15 cellular contexts compared by ENCODE assay signal in genomic region chr1:54465351-54465811, GRCh38. TPM values are rescaled to one million over a fixed set of nuclear protein-coding genes. Genes with fewer than 3 reads are reported as not detected.
DNase-seq lines count a peak whose midpoint lies in the region; ATAC-seq, FAIRE-seq and TF ChIP-seq lines count a peak whose summit lies in the region.
"Had no signal": no experiment of that assay in that cellular context is flagged by ENCODE, and none has a peak within 500 bp of the region (broad histone marks: within the 10 kb centered on the region; RNA-seq: fewer than 3 reads in every experiment).

No MANE protein-coding gene starts in this region.

- H2AFZ ChIP-seq in SK-N-SH (ENCODE audit: low read depth) (no peak overlapping the region), endothelial cell of umbilical vein (ENCODE audit: low read depth, low read length) (peak overlapping the region; percentile 22)

- H3K79me2 ChIP-seq in SK-N-SH (ENCODE audit: insufficient read depth) (no peaks in the 10 kb centered on the region), endothelial cell of umbilical vein (ENCODE audit: control insufficient read depth, insufficient read depth, low read length) (no peaks in the 10 kb centered on the region)

- TF ChIP-seq CTCF in SK-N-SH (IDR thresholded peaks at IDR 0.05) (no peak), endothelial cell of umbilical vein (IDR thresholded peaks at IDR 0.05; ENCODE audit: extremely low read depth in 1 of 2, insufficient read depth in 1 of 2, low read depth in 1 of 2, low read length in 2 of 2) (no peak)

- DNase-seq in SK-N-SH (peak; percentile 18), NCI-H82 treated with DMSO at 0.1 percent for 48 hours (lab: John Stamatoyannopoulos, UW; ENCODE audit: unreplicated experiment) (peak; percentile 33), endothelial cell of umbilical vein (ENCODE audit: low read depth, low spot score) (no peak), retina (peak; percentile 58), NCI-H526 treated with DMSO at 0.1 percent for 48 hours (lab: John Stamatoyannopoulos, UW) (no peak)
- DNase-seq: 8988T; activated T-cell treated with anti-CD3 and anti-CD28 coated beads for 4 hours; effector CD4-positive, alpha-beta T cell; gastrocnemius medialis; NCI-H2081 treated with DMSO at 0.1 percent for 48 hours had no signal

- TF ChIP-seq EP300 in SK-N-SH (IDR thresholded peaks at IDR 0.05; ENCODE audit: borderline replicate concordance in 1 of 2, low read depth in 1 of 2, low read length in 1 of 2), result no peak

- no peaks in the 10 kb centered on the region for H4K20me1 ChIP-seq in SK-N-SH (ENCODE audit: insufficient read depth)
- no peaks in the 10 kb centered on the region for H4K20me1 ChIP-seq in endothelial cell of umbilical vein (replicated peaks; ENCODE audit: control insufficient read depth, extremely low read depth, insufficient read depth, low read length)

- POLR2A ChIA-PET in SK-N-SH (lab: Yijun Ruan, JAX) (no interaction called here), endothelial cell of umbilical vein (lab: Charles Lee) (no interaction called here)

- H3K4me1 ChIP-seq in SK-N-SH (ENCODE audit: control insufficient read depth in 1 of 2, insufficient read depth in 2 of 2, low read depth in 1 of 2, low read length in 1 of 2), result peaks cover 0 to 11% of the 10 kb centered on the region in 2 experiments; a peak in 1 of 4 replicates
- H3K4me1 ChIP-seq in endothelial cell of umbilical vein (ENCODE audit: control insufficient read depth, extremely low read depth, insufficient read depth, low read length), result peaks cover 37% of the 10 kb centered on the region

- ATAC-seq in SK-N-SH treated with all-trans-retinoic acid at 6 μM for 48 hours, result no peak
- ATAC-seq in GM21619 (IDR thresholded peaks at IDR 0.05; ENCODE audit: unreplicated experiment), result no peak
- no peak for ATAC-seq in GM18858 (IDR thresholded peaks at IDR 0.05; ENCODE audit: unreplicated experiment)
- ATAC-seq: gastrocnemius medialis had no signal

- no TSS peak for BruUV-seq in endothelial cell of umbilical vein (replicated peaks; lab: Mats Ljungman, UMichigan)

- dilution Hi-C loops in endothelial cell of umbilical vein (cut with MboI; ENCODE audit: extremely low pct_ligation_motif_present, low sequenced_read_pairs), result no loop called here

- TF ChIP-seq RAD21 in SK-N-SH (IDR thresholded peaks at IDR 0.05; ENCODE audit: low read length), result no peak

- no peak for TF ChIP-seq POLR2A in endothelial cell of umbilical vein (IDR thresholded peaks at IDR 0.05; ENCODE audit: low read depth, low read length)

- no peak overlapping the region for H3K9ac ChIP-seq in SK-N-SH
- no peak overlapping the region for H3K9ac ChIP-seq in endothelial cell of umbilical vein (replicated peaks; ENCODE audit: extremely low read depth, insufficient read depth, low read length)

- CTCF ChIA-PET in SK-N-SH (lab: Yijun Ruan, JAX) (interaction anchor here (0.6 to 1.0 kb wide), 2 partner anchors 13 to 47 kb away, joined by 3 to 4 read pairs; no protein-coding TSS in a partner anchor), endothelial cell of umbilical vein (lab: Charles Lee) (interaction anchor here (1.2 to 1.9 kb wide), 5 partner anchors 9 to 52 kb away, joined by 3 to 5 read pairs (median 4); no protein-coding TSS in a partner anchor)

- H3K4me3 ChIP-seq in SK-N-SH (ENCODE audit: low read depth in 2 of 2, low read length in 1 of 2) (no peak overlapping the region), endothelial cell of umbilical vein (replicated peaks in 1 of 3; ENCODE audit: insufficient read depth in 1 of 3, low read depth in 1 of 3, low read length in 3 of 3) (no peak overlapping the region)
- H3K4me3 ChIP-seq: gastrocnemius medialis, skin epidermis had no signal

- H3K9me2 ChIP-seq in SK-N-SH, result no peaks in the 10 kb centered on the region

- FAIRE-seq in endothelial cell of umbilical vein (lab: Jason Lieb, UNC), result no peak

- no peaks in the 10 kb centered on the region for H3F3A ChIP-seq in SK-N-SH (replicated peaks; ENCODE audit: insufficient read depth)

- H3K36me3 ChIP-seq in SK-N-SH (replicated peaks in 1 of 2; ENCODE audit: control insufficient read depth in 1 of 2, insufficient read depth in 2 of 2, low read length in 1 of 2), result no peaks in the 10 kb centered on the region
- no peaks in the 10 kb centered on the region for H3K36me3 ChIP-seq in endothelial cell of umbilical vein (ENCODE audit: control insufficient read depth in 2 of 2, extremely low read depth in 1 of 2, insufficient read depth in 2 of 2, low read length in 2 of 2)
- H3K36me3 ChIP-seq: gastrocnemius medialis had no signal

- intact Hi-C loops in endothelial cell of umbilical vein (cut with micrococcal nuclease), result loop anchor here (2.0 kb wide), 1 partner anchor 53 kb away; no protein-coding TSS in a partner anchor

- H3K27ac ChIP-seq in SK-N-SH (ENCODE audit: low read depth in 2 of 2, low read length in 1 of 2) (no peak overlapping the region), endothelial cell of umbilical vein (ENCODE audit: insufficient read depth, low read depth, low read length) (peak overlapping the region; percentile 74)
- H3K27ac ChIP-seq: gastrocnemius medialis, skin epidermis, VCaP had no signal

- H3K9me1 ChIP-seq in endothelial cell of umbilical vein (replicated peaks; ENCODE audit: control insufficient read depth, extremely low read depth, insufficient read depth, low read length), result no peaks in the 10 kb centered on the region

- H3K9me3 ChIP-seq in SK-N-SH, result no peaks in the 10 kb centered on the region
- no peaks in the 10 kb centered on the region for H3K9me3 ChIP-seq in endothelial cell of umbilical vein (replicated peaks; ENCODE audit: control insufficient read depth, insufficient read depth, low read length)
- H3K9me3 ChIP-seq: gastrocnemius medialis had no signal

- WGBS in SK-N-SH (ENCODE audit: low lambda C conversion rate), result 62% methylated on average over 4 of the region's 5 CpGs

- H3K4me2 ChIP-seq in SK-N-SH, result no peak overlapping the region
- no peak overlapping the region for H3K4me2 ChIP-seq in endothelial cell of umbilical vein (ENCODE audit: insufficient read depth, low read length)

- no peaks in the 10 kb centered on the region for H3K27me3 ChIP-seq in SK-N-SH (ENCODE audit: insufficient read depth)
- no peaks in the 10 kb centered on the region for H3K27me3 ChIP-seq in endothelial cell of umbilical vein (ENCODE audit: control insufficient read depth in 2 of 2, insufficient read depth in 2 of 2, low read length in 2 of 2)
- H3K27me3 ChIP-seq: gastrocnemius medialis had no signal

TF ChIP-seq in SK-N-SH, 30 proteins besides CTCF, POLR2A, EP300 and RAD21 (continues in another document):
- no peak for TF ChIP-seq SIN3A (IDR thresholded peaks at IDR 0.05; ENCODE audit: borderline replicate concordance, low read depth, low read length)
- TF ChIP-seq POLR2AphosphoS5 (IDR thresholded peaks at IDR 0.05; ENCODE audit: low read depth, low read length), result no peak
- TF ChIP-seq MXI1 (IDR thresholded peaks at IDR 0.05; ENCODE audit: low read depth, low read length), result no peak
- TF ChIP-seq YY1 (IDR thresholded peaks at IDR 0.05; ENCODE audit: low read depth), result no peak
- no peak for TF ChIP-seq USF1 (IDR thresholded peaks at IDR 0.05; ENCODE audit: borderline replicate concordance, low read depth)

TF ChIP-seq in SK-N-SH treated with all-trans-retinoic acid at 6 μM for 48 hours, 23 proteins besides CTCF, POLR2A, EP300 and RAD21 (continues in another document):
- TF ChIP-seq ESRRG (CRISPR knock-in tag; IDR thresholded peaks at IDR 0.05) (no peak), TCF4 (CRISPR knock-in tag; IDR thresholded peaks at IDR 0.05; ENCODE audit: borderline replicate concordance) (no peak), CREB5 (CRISPR knock-in tag; IDR thresholded peaks at IDR 0.05; ENCODE audit: low read depth) (no peak), GLIS3 (CRISPR knock-in tag; IDR thresholded peaks at IDR 0.05) (no peak), ZC3H10 (CRISPR knock-in tag; IDR thresholded peaks at IDR 0.05) (no peak)

TF ChIP-seq in endothelial cell of umbilical vein, 7 proteins besides CTCF, POLR2A, EP300 and RAD21:
- no peak for TF ChIP-seq MYC (IDR thresholded peaks at IDR 0.05; ENCODE audit: low read depth, low read length)
- no peak for TF ChIP-seq JUN (IDR thresholded peaks at IDR 0.05; ENCODE audit: borderline replicate concordance, insufficient read depth, insufficient read length, low read depth)
- no peak for TF ChIP-seq GATA2 (IDR thresholded peaks at IDR 0.05; ENCODE audit: insufficient read depth, insufficient read length, low read depth, low read length)
- no peak for TF ChIP-seq FOS (IDR thresholded peaks at IDR 0.05; ENCODE audit: borderline replicate concordance, insufficient read depth, low read length)
- TF ChIP-seq POLR2AphosphoS5 (IDR thresholded peaks at IDR 0.05; ENCODE audit: insufficient read depth, low read depth, low read length), result no peak
- no peak for TF ChIP-seq MAX (IDR thresholded peaks at IDR 0.05; ENCODE audit: insufficient read depth, insufficient read length)
- TF ChIP-seq EZH2 (IDR thresholded peaks at IDR 0.05; ENCODE audit: borderline replicate concordance, low read depth, low read length, severe bottlenecking), result no peak

RNA-seq across cellular contexts. Expression of gene SSBP3, which starts 59.2 kb away (rescaled TPM):
- polyA plus RNA-seq in SK-N-SH (2012; rRNA removed) (18.0 and 26.2 TPM in 2 replicates), endothelial cell of umbilical vein (44.9 and 46.1 TPM in 2 replicates)
- polyA plus RNA-seq in SK-N-SH (2012; cell fraction: cytosol; rRNA removed), result 15.6 and 23.2 TPM in 2 replicates
- 11.7 and 18.1 TPM in 2 replicates for polyA plus RNA-seq in SK-N-SH (2012; cell fraction: nucleus; rRNA removed)
- total RNA-seq in endothelial cell of umbilical vein, result 49.5 and 59.4 TPM in 2 replicates
- polyA plus RNA-seq in endothelial cell of umbilical vein (2011; cell fraction: cytosol; rRNA removed), result 51.0 and 51.5 TPM in 2 replicates
- 40.7 and 41.0 TPM in 2 replicates for polyA plus RNA-seq in endothelial cell of umbilical vein (2011; cell fraction: nucleus; rRNA removed)
- 69.6 and 71.8 TPM in 2 replicates for polyA plus RNA-seq in endothelial cell of umbilical vein (2012)
- polyA minus RNA-seq in endothelial cell of umbilical vein, result 24.9 and 28.2 TPM in 2 replicates
- polyA minus RNA-seq in endothelial cell of umbilical vein (2011; cell fraction: cytosol; rRNA and poly(A)+ RNA removed), result 14.7 TPM
- polyA minus RNA-seq in endothelial cell of umbilical vein (2011; cell fraction: nucleus; rRNA and poly(A)+ RNA removed), result 24.8 and 27.8 TPM in 2 replicates

Comparison
In these comparisons a context has a peak if more than half of its experiments do, and no peak if none do; other contexts are left out.
1. DNase-seq: peak in SK-N-SH (single experiment), NCI-H82 treated with DMSO at 0.1 percent for 48 hours (single experiment) and retina (single experiment); none in endothelial cell of umbilical vein (single experiment) and NCI-H526 treated with DMSO at 0.1 percent for 48 hours (single experiment).